In the genomic region with DNA sequence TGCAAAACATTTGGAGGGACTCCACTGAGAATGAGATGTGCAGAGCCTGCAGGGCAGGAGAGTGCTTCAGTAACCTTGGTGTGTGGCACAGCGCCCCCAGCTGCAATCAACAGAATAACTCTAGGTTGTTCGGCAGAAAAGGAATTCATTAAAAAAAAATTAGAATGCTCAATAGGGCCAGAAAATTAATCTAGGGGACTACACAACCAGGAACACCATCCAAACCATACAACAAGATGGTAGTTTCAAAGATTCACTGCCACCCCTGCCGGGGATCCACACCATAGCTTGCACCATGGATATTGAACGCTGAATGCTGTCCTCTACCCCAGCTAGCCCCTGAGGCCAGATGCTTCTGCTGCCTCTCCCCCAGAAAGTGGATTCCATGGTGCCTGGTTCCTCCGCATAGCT, we compare ENCODE assay signal across 8 cellular contexts.
DNase-seq lines count a peak whose midpoint lies in the region; ATAC-seq lines count a peak whose summit lies in the region.

No MANE protein-coding gene starts in this region.

- ATAC-seq in GM21723 (IDR thresholded peaks at IDR 0.05; ENCODE audit: unreplicated experiment): peak; percentile 62

- peak; percentile 4 for DNase-seq in NCI-H1092 treated with DMSO at 0.1 percent for 48 hours (lab: John Stamatoyannopoulos, UW)
- no peak for DNase-seq in NCI-H1092 (lab: John Stamatoyannopoulos, UW)
- DNase-seq in NCI-H1694 (lab: John Stamatoyannopoulos, UW): peak; percentile 26
- peak; percentile 42 for DNase-seq in amniotic epithelial cell (ENCODE audit: low read depth)
- DNase-seq in kidney tubule cell (ENCODE audit: low spot score): peak; percentile 45
- no peak for DNase-seq in NCI-H2227 treated with DMSO at 0.1 percent for 48 hours (lab: John Stamatoyannopoulos, UW)
- DNase-seq in activated CD8-positive, alpha-beta memory T cell treated with anti-CD3 and anti-CD28 coated beads, Interleukin-2, amount 50 U/mL, for 48 hours: no peak

Comparison
In these comparisons a context has a peak if more than half of its experiments do, and no peak if none do; other contexts are left out.
1. DNase-seq: peak in NCI-H1092 treated with DMSO at 0.1 percent for 48 hours (single experiment), NCI-H1694 (single experiment), amniotic epithelial cell (single experiment) and kidney tubule cell (single experiment); none in NCI-H1092 (single experiment), NCI-H2227 treated with DMSO at 0.1 percent for 48 hours (single experiment) and activated CD8-positive, alpha-beta memory T cell treated with anti-CD3 and anti-CD28 coated beads, Interleukin-2, amount 50 U/mL, for 48 hours (single experiment).